1 cellular context compared by ENCODE assay signal in the genomic region with DNA sequence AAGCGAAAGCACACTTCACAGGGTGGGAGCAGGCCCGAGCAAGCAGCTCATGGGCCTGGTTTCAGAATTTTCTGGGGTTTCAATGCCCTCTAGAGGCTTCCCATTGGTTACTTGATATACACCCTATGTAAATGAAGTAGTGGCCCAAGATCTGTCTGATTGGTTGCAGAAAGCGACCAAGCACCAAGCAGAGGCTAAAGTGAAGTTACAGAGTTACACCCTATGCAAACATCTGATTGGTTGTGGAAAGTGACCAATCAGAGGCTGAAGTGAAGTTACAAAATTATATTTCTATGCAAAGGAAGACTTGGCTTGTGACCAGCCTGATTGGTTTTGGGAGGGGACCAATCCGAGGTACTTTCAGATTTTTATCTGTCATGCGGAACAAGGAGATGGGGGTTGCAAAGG.
TF ChIP-seq lines count a peak whose summit lies in the region.

No MANE protein-coding gene starts in this region.

TF ChIP-seq in WTC11, 78 proteins besides CTCF, POLR2A, EP300 and RAD21 (continued from another document):
- TF ChIP-seq ARID4B (CRISPR knock-in tag; IDR thresholded peaks at IDR 0.05; ENCODE audit: borderline replicate concordance) (no peak), NR3C1 (CRISPR knock-in tag; conservative IDR thresholded peaks at IDR 0.05; ENCODE audit: low read depth) (no peak), NFYB (CRISPR knock-in tag; conservative IDR thresholded peaks at IDR 0.05; ENCODE audit: low read depth) (0 out of 2 replicates have a peak, but pooled peaks have one; percentile 40), ZNF317 (CRISPR knock-in tag; IDR thresholded peaks at IDR 0.05; ENCODE audit: borderline replicate concordance, low read depth) (no peak)
TF ChIP-seq in WTC11: peak in this region for 1.
